In the genomic region with DNA sequence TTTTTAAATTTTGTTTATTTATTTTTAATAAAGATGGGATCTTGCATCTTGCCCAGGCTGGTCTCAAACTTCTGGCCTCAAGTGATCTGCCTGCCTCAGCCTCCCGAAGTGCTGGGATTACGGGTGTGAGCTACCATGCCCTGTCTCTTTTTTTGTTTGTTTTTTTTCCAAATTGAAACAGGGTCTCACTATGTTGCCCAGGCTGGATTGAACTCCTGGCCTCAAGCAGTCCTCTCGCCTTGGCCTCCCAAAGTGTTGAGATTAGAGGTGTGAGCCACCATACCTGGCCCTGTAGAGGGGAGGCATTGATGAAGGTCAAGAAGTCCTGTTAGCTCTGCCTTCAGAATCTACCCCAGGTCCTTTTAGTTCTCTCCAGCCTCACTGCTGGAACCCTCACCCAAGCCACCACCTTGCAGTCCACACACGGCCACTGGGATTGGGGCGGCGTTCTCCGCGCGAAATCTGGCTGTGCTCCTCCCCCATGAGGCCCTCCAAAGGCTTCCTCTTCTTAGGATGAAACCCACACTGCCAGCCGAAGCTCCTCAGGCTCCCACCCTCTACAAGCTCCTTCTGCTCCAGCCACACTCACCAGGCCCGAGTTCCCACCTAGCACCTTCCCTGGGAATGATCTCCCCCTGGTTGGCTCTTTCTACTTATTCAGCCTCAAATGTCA, we compare ENCODE assay signal across 9 cellular contexts. TPM values are rescaled to one million over a fixed set of nuclear protein-coding genes. Genes with fewer than 3 reads are reported as not detected.
DNase-seq lines count a peak whose midpoint lies in the region; ATAC-seq, FAIRE-seq and TF ChIP-seq lines count a peak whose summit lies in the region.
"Had no signal": no experiment of that assay in that cellular context is flagged by ENCODE, and none has a peak within 500 bp of the region (broad histone marks: within the 10 kb centered on the region; RNA-seq: fewer than 3 reads in every experiment).

No MANE protein-coding gene starts in this region.

- DNase-seq in K562 (ENCODE audit: extremely low read depth in 1 of 4, low spot score in 3 of 4) (no peak), right lobe of liver (no peak), substantia nigra (lab: John Stamatoyannopoulos, UW) (no peak), NCI-H1105 treated with DMSO at 0.1 percent for 48 hours (lab: John Stamatoyannopoulos, UW) (no peak)
- no peak for DNase-seq in effector CD8-positive, alpha-beta T cell (lab: John Stamatoyannopoulos, UW)
- DNase-seq: HCEC 1CT; naive thymus-derived CD8-positive, alpha-beta T cell had no signal

- CTCF ChIA-PET in K562 (lab: Yijun Ruan, JAX; ENCODE audit: low intra/inter-chr PET ratio), result no interaction called here

- peaks cover 100% of the 10 kb centered on the region for H3K79me2 ChIP-seq in K562 (ENCODE audit: control insufficient read depth, insufficient read depth, low read length)

- in situ Hi-C loops in K562 (cut with MboI), result no loop called here

- H3K36me3 ChIP-seq in HUES64 (ENCODE audit: insufficient read depth, low read length) (peaks cover 13% of the 10 kb centered on the region), K562 (ENCODE audit: control insufficient read depth, insufficient read depth, low read length) (peaks cover 70% of the 10 kb centered on the region), right lobe of liver (no peaks in the 10 kb centered on the region)

- BruUV-seq in K562 (replicated peaks; lab: Mats Ljungman, UMichigan), result no TSS peak

- intact Hi-C loops in K562 (cut with micrococcal nuclease) (no loop called here), right lobe of liver (cut with DNase I) (no loop called here)

- H2AFZ ChIP-seq in K562 (ENCODE audit: low read depth, low read length), result no peak overlapping the region

- WGBS in HUES64, result 92% methylated on average over 11 of the region's 11 CpGs
- WGBS in K562 (ENCODE audit: insufficient coverage, low coverage, missing lambda C conversion rate), result 95% methylated on average over 9 of the region's 11 CpGs
- whole genome bisulfite sequencing in right lobe of liver (ENCODE audit: insufficient coverage, low coverage, low lambda C conversion rate, missing lambda C conversion rate), result 85% methylated on average over 4 of the region's 11 CpGs

- TF ChIP-seq CTCF in K562 (IDR thresholded peaks at IDR 0.05 in 2 of 3, conservative IDR thresholded peaks at IDR 0.05 in 1 of 3; ENCODE audit: insufficient read depth in 2 of 3, low read depth in 1 of 3, low read length in 3 of 3) (no peak), right lobe of liver (IDR thresholded peaks at IDR 0.05) (no peak)

- TF ChIP-seq RAD21 in K562 (CRISPR knock-in tag; conservative IDR thresholded peaks at IDR 0.05 in 1 of 2, IDR thresholded peaks at IDR 0.05 in 1 of 2), result no peak

- FAIRE-seq in K562 (lab: Jason Lieb, UNC), result no peak

- peaks cover 3% of the 10 kb centered on the region for H3K9me1 ChIP-seq in K562 (ENCODE audit: control insufficient read depth, insufficient read depth, low read length)

- no peak for TF ChIP-seq EP300 in K562 (IDR thresholded peaks at IDR 0.05; ENCODE audit: low read length)

- TF ChIP-seq POLR2A in K562 (conservative IDR thresholded peaks at IDR 0.05) (no peak), right lobe of liver (IDR thresholded peaks at IDR 0.05) (no peak)

- no peak overlapping the region for H3K4me2 ChIP-seq in K562 (ENCODE audit: insufficient read depth, low read length)

- H3K9ac ChIP-seq in HUES64 (ENCODE audit: low read depth, low read length) (peak overlapping the region; percentile 90; the same call in 1 of the 2 replicates), K562 (ENCODE audit: insufficient read depth in 1 of 2, low read depth in 2 of 2, low read length in 2 of 2) (no peak overlapping the region)

- POLR2A ChIA-PET in K562 (lab: Yijun Ruan, JAX), result no interaction called here

- peaks cover 14% of the 10 kb centered on the region; the same call in 1 of the 2 replicates for H4K20me1 ChIP-seq in K562 (replicated peaks; ENCODE audit: control insufficient read depth, insufficient read depth, low read length)

- H3K27ac ChIP-seq in HUES64 (ENCODE audit: low read depth, low read length) (peak overlapping the region; percentile 99), K562 (ENCODE audit: extremely low read depth, low read depth, low read length) (peak overlapping the region; percentile 98; the same call in 2 of the 3 replicates), right lobe of liver (peak overlapping the region; percentile 82 to 96 (median 89)), substantia nigra (ENCODE audit: low read depth, low read length, poor library complexity, severe bottlenecking) (peak overlapping the region; percentile 55)

- no peaks in the 10 kb centered on the region for H3K27me3 ChIP-seq in HUES64 (ENCODE audit: insufficient read depth, low read length)
- H3K27me3 ChIP-seq in K562 (ENCODE audit: control insufficient read depth in 2 of 2, insufficient read depth in 2 of 2, low read length in 2 of 2), result no peaks in the 10 kb centered on the region
- H3K27me3 ChIP-seq in right lobe of liver, result no peaks in the 10 kb centered on the region

- H3K9me3 ChIP-seq in HUES64 (ENCODE audit: insufficient read depth, low read depth, low read length) (no peaks in the 10 kb centered on the region), K562 (replicated peaks; ENCODE audit: control insufficient read depth, insufficient read depth, low read depth, low read length) (peaks cover 7% of the 10 kb centered on the region), right lobe of liver (no peaks in the 10 kb centered on the region)

- H3K4me1 ChIP-seq in HUES64 (ENCODE audit: insufficient read depth, low read length), result peaks cover 54% of the 10 kb centered on the region
- peaks cover 78 to 90% of the 10 kb centered on the region in 2 experiments for H3K4me1 ChIP-seq in K562 (replicated peaks in 1 of 2; ENCODE audit: control insufficient read depth in 2 of 2, insufficient read depth in 2 of 2, low read length in 2 of 2)
- peaks cover 4 to 84% (median 45%) of the 10 kb centered on the region in 4 donors for H3K4me1 ChIP-seq in right lobe of liver

- ATAC-seq in K562, result no peak
- no peak for ATAC-seq in right lobe of liver
- ATAC-seq in GM21723 (IDR thresholded peaks at IDR 0.05; ENCODE audit: unreplicated experiment), result no peak
- ATAC-seq: naive thymus-derived CD8-positive, alpha-beta T cell had no signal

- H3K4me3 ChIP-seq in HUES64 (ENCODE audit: low read length) (no peak overlapping the region), K562 (no peak overlapping the region), right lobe of liver (no peak overlapping the region)

TF ChIP-seq in K562, 482 proteins besides CTCF, POLR2A, EP300 and RAD21:
- 0 out of 2 replicates have a peak, but pooled peaks have one; percentile 9 for TF ChIP-seq SP1 (CRISPR knock-in tag; IDR thresholded peaks at IDR 0.05)
- TF ChIP-seq, protein P1, sequence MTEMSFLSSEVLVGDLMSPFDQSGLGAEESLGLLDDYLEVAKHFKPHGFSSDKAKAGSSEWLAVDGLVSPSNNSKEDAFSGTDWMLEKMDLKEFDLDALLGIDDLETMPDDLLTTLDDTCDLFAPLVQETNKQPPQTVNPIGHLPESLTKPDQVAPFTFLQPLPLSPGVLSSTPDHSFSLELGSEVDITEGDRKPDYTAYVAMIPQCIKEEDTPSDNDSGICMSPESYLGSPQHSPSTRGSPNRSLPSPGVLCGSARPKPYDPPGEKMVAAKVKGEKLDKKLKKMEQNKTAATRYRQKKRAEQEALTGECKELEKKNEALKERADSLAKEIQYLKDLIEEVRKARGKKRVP (CRISPR knock-in tag; IDR thresholded peaks at IDR 0.05), result no peak
- 0 out of 2 replicates have a peak, but pooled peaks have one; percentile 11 for TF ChIP-seq FOXP1 (CRISPR knock-in tag; IDR thresholded peaks at IDR 0.05)
- TF ChIP-seq RBM25 (IDR thresholded peaks at IDR 0.05; ENCODE audit: low read depth, low read length, severe bottlenecking), result peak; percentile 21
- TF ChIP-seq ZNF121 (CRISPR knock-in tag; conservative IDR thresholded peaks at IDR 0.05), result peak; percentile 96
- peak; percentile 52; the same call in 1 of the 2 replicates for TF ChIP-seq BCOR (IDR thresholded peaks at IDR 0.05)
- no peak for TF ChIP-seq GATAD2A (IDR thresholded peaks at IDR 0.05)
- no peak for TF ChIP-seq MECOM (CRISPR knock-in tag; IDR thresholded peaks at IDR 0.05)
TF ChIP-seq in K562: peak in this region for 5.

RNA-seq across cellular contexts. Expression of a gene that starts 34.9 kb away (rescaled TPM):
- 227 TPM for polyA plus RNA-seq in HUES64 (2013, experiment 1 of 2)
- 242 TPM for polyA plus RNA-seq in HUES64 (2013, experiment 2 of 2)
- 168 and 288 TPM in 2 replicates for total RNA-seq in K562 (2011; cell fraction: chromatin; rRNA removed; ENCODE audit: low replicate concordance)
- 79.0 and 102 TPM in 2 replicates for total RNA-seq in K562 (2011; cell fraction: nucleolus; rRNA removed)
- total RNA-seq in K562 (2011; cell fraction: nucleoplasm; rRNA removed), result 99.5 and 155 TPM in 2 replicates
- total RNA-seq in K562 (2014; rRNA removed) (159 and 202 TPM in 2 replicates), K562 (2014; rRNA removed; fragmentation: Illumina TruSeq; extraction: Trizol) (67.2 and 80.0 TPM in 2 replicates), K562 (2015; rRNA removed; fragmentation: Illumina TruSeq; extraction: Trizol) (58.2 and 67.4 TPM in 2 replicates), K562 (2021) (362 and 385 TPM in 2 replicates), right lobe of liver (100 to 1,000 TPM; 142 to 306 (median 201) TPM)
- polyA plus RNA-seq in K562 (2011; rRNA removed) (130 and 299 TPM in 2 replicates), K562 (2014; fragmentation: Illumina TruSeq; extraction: Trizol) (149 and 163 TPM in 2 replicates), K562 (2014; fragmentation: Nextera tagmentation; extraction: Ambion mirVana) (1 to 10 TPM; 3.1 to 8.4 TPM), K562 (2014; rRNA removed) (115 and 125 TPM in 2 replicates)
- polyA plus RNA-seq in K562 (2011; cell fraction: cytosol; rRNA removed), result 90.1 and 157 TPM in 2 replicates
- polyA plus RNA-seq in K562 (2011; cell fraction: nucleus; rRNA removed), result 395 and 716 TPM in 2 replicates
- polyA plus RNA-seq in K562 (2012), result 444 and 454 TPM in 2 replicates
- 140 and 177 TPM in 2 replicates for polyA minus RNA-seq in K562 (2011; rRNA and poly(A)+ RNA removed)
- 135 and 194 TPM in 2 replicates for polyA minus RNA-seq in K562 (2011; cell fraction: cytosol; rRNA and poly(A)+ RNA removed)
- 51.4 and 130 TPM in 2 replicates for polyA minus RNA-seq in K562 (2011; cell fraction: nucleus; rRNA and poly(A)+ RNA removed)
